In the genomic region with DNA sequence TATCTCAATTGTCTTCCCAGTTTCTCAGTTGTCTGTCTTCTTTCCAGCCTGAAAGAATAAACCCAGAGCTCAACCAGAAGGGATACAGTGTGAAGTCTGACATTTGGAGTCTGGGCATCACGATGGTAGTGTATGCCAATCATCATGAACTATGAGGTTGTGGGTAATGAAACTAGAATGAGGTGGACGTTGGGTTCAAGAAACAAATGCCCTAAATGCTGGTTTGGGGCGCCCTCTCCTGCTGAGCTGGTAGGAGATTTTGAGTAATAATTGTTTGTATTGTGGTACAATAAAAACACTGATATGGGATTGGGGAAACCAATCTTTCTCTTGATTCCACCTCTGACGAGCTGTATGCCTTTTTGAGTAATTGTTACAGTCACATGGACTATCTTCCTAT, we compare ENCODE assay signal across 1 cellular context.
TF ChIP-seq lines count a peak whose summit lies in the region.

No MANE protein-coding gene starts in this region.

TF ChIP-seq in HCT116, 20 proteins besides CTCF, POLR2A, EP300 and RAD21 (continued from another document):
- TF ChIP-seq, protein P1, sequence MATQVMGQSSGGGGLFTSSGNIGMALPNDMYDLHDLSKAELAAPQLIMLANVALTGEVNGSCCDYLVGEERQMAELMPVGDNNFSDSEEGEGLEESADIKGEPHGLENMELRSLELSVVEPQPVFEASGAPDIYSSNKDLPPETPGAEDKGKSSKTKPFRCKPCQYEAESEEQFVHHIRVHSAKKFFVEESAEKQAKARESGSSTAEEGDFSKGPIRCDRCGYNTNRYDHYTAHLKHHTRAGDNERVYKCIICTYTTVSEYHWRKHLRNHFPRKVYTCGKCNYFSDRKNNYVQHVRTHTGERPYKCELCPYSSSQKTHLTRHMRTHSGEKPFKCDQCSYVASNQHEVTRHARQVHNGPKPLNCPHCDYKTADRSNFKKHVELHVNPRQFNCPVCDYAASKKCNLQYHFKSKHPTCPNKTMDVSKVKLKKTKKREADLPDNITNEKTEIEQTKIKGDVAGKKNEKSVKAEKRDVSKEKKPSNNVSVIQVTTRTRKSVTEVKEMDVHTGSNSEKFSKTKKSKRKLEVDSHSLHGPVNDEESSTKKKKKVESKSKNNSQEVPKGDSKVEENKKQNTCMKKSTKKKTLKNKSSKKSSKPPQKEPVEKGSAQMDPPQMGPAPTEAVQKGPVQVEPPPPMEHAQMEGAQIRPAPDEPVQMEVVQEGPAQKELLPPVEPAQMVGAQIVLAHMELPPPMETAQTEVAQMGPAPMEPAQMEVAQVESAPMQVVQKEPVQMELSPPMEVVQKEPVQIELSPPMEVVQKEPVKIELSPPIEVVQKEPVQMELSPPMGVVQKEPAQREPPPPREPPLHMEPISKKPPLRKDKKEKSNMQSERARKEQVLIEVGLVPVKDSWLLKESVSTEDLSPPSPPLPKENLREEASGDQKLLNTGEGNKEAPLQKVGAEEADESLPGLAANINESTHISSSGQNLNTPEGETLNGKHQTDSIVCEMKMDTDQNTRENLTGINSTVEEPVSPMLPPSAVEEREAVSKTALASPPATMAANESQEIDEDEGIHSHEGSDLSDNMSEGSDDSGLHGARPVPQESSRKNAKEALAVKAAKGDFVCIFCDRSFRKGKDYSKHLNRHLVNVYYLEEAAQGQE (IDR thresholded peaks at IDR 0.05; ENCODE audit: low read depth) = no peak
- TF ChIP-seq ZNF274 (IDR thresholded peaks at IDR 0.05; ENCODE audit: low read depth, low read length) = no peak
- TF ChIP-seq EZH2 (IDR thresholded peaks at IDR 0.05) = no peak
TF ChIP-seq in HCT116: peak in this region for 0.
